ENCODE assay signal across 8 cellular contexts in the genomic region with DNA sequence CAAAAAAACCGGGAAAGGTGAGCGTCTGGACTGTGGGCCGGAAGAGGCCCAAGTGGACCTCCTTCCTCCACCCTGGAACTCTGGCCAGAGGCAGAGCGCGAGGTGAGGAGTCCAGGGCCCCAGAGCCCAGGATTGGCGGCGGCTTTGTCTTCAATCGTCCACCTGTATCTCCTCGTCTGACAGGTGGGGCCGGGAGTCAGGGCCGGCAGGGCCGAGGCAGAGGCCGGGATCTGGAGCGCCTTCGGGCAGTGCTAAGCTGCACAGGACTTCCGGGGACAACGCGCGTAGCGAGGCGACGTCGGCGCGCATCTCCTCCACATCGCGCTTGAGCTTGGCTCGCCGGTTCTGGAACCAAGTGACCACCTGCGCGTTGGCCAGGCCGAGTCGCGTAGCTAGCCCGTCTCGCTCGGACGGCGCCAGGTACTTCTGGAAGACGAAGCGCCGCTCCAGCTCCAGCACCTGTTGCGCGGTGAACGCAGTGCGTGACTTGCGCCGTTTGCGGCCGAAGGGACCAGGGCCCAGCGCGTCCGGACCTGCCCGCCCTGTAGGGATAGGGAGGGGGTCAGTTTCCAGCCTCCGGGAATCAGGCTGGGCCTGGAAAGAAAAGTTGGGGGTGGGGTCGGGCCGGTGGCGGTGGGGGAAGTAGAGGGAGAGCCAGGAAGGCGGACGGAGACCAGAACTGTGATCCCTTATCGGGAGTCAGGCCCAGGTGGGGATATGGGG. TPM values are rescaled to one million over a fixed set of nuclear protein-coding genes. Genes with fewer than 3 reads are reported as not detected.
DNase-seq lines count a peak whose midpoint lies in the region; FAIRE-seq and TF ChIP-seq lines count a peak whose summit lies in the region.

No MANE protein-coding gene starts in this region.

- no peak for FAIRE-seq in astrocyte (lab: Jason Lieb, UNC)
- no peak for FAIRE-seq in kidney (lab: Jason Lieb, UNC)
- no peak for FAIRE-seq in RCC 7860 (lab: Jason Lieb, UNC)

- TF ChIP-seq CTCF in astrocyte (IDR thresholded peaks at IDR 0.05; ENCODE audit: insufficient read depth, low read depth, low read length) (no peak), kidney (IDR thresholded peaks at IDR 0.05; ENCODE audit: borderline replicate concordance, extremely low read depth, insufficient read depth) (no peak)

- H3K27ac Mint-ChIP-seq in astrocyte (ENCODE audit: unreplicated experiment) = peak overlapping the region; percentile 66
- peak overlapping the region; percentile 77 for H3K27ac Mint-ChIP-seq in stimulated activated naive CD8-positive, alpha-beta T cell treated with anti-CD3 and anti-CD28 coated beads, Interleukin-15, Interleukin-2, amounts not matched to agents 100 ng/mL and 50 ng/mL, for 24 hours

- peak overlapping the region; percentile 81 for H3K4me3 Mint-ChIP-seq in astrocyte (ENCODE audit: unreplicated experiment)
- peak overlapping the region; percentile 80 for H3K4me3 Mint-ChIP-seq in stimulated activated naive CD8-positive, alpha-beta T cell treated with anti-CD3 and anti-CD28 coated beads, Interleukin-15, Interleukin-2, amounts not matched to agents 100 ng/mL and 50 ng/mL, for 24 hours

- H3K36me3 ChIP-seq in astrocyte (ENCODE audit: insufficient read depth, low read length) (no peaks in the 10 kb centered on the region), kidney (ENCODE audit: control insufficient read depth in 1 of 2, insufficient read depth in 2 of 2, low read length in 2 of 2) (peaks cover 3 to 5% of the 10 kb centered on the region in 2 donors)

- peaks cover 10% of the 10 kb centered on the region for H3K36me3 Mint-ChIP-seq in astrocyte (ENCODE audit: low read depth, unreplicated experiment)
- peaks cover 11% of the 10 kb centered on the region for H3K36me3 Mint-ChIP-seq in stimulated activated naive CD8-positive, alpha-beta T cell treated with anti-CD3 and anti-CD28 coated beads, Interleukin-15, Interleukin-2, amounts not matched to agents 100 ng/mL and 50 ng/mL, for 24 hours (ENCODE audit: low read depth)

- no peaks in the 10 kb centered on the region for H3K79me2 ChIP-seq in astrocyte (ENCODE audit: insufficient read depth, low read length)

- H3K9me3 ChIP-seq in astrocyte (ENCODE audit: insufficient read depth, low read depth, low read length) = no peaks in the 10 kb centered on the region
- no peaks in the 10 kb centered on the region for H3K9me3 ChIP-seq in kidney (ENCODE audit: control insufficient read depth in 1 of 2, low read length in 2 of 2)

- H3K27me3 Mint-ChIP-seq in astrocyte (ENCODE audit: low read depth, unreplicated experiment) = peaks cover 66% of the 10 kb centered on the region
- peaks cover 46% of the 10 kb centered on the region for H3K27me3 Mint-ChIP-seq in stimulated activated naive CD8-positive, alpha-beta T cell treated with anti-CD3 and anti-CD28 coated beads, Interleukin-15, Interleukin-2, amounts not matched to agents 100 ng/mL and 50 ng/mL, for 24 hours

- H2AFZ ChIP-seq in astrocyte (ENCODE audit: low read depth, low read length) = peak overlapping the region; percentile 53

- H3K27me3 ChIP-seq in astrocyte (ENCODE audit: insufficient read depth, low read length) = peaks cover 42% of the 10 kb centered on the region

- H3K4me1 ChIP-seq in astrocyte (ENCODE audit: insufficient read depth, low read length) = peaks cover 25% of the 10 kb centered on the region
- peaks cover 10 to 19% of the 10 kb centered on the region in 2 donors for H3K4me1 ChIP-seq in kidney (ENCODE audit: control insufficient read depth in 1 of 2, insufficient read depth in 1 of 2, low read depth in 1 of 2, low read length in 2 of 2)

- H3K4me1 Mint-ChIP-seq in astrocyte (ENCODE audit: low read depth, unreplicated experiment) = peaks cover 14% of the 10 kb centered on the region
- H3K4me1 Mint-ChIP-seq in stimulated activated naive CD8-positive, alpha-beta T cell treated with anti-CD3 and anti-CD28 coated beads, Interleukin-15, Interleukin-2, amounts not matched to agents 100 ng/mL and 50 ng/mL, for 24 hours (ENCODE audit: low read depth) = peaks cover 42% of the 10 kb centered on the region

- peak overlapping the region; percentile 36 for H3K4me3 ChIP-seq in astrocyte (ENCODE audit: insufficient read depth, low read depth, low read length)
- peak overlapping the region; percentile 35 to 38 for H3K4me3 ChIP-seq in kidney (ENCODE audit: low read length in 2 of 2)

- no peaks in the 10 kb centered on the region for H3K9me3 Mint-ChIP-seq in astrocyte (ENCODE audit: unreplicated experiment)
- no peaks in the 10 kb centered on the region for H3K9me3 Mint-ChIP-seq in stimulated activated naive CD8-positive, alpha-beta T cell treated with anti-CD3 and anti-CD28 coated beads, Interleukin-15, Interleukin-2, amounts not matched to agents 100 ng/mL and 50 ng/mL, for 24 hours

- intact Hi-C loops in kidney (cut with DNase I) = no loop called here

- DNase-seq in activated naive CD4-positive, alpha-beta T cell treated with Interleukin-2 at 50 U/mL for 16 hours = peak; percentile 24
- DNase-seq in activated naive CD4-positive, alpha-beta T cell treated with anti-CD3 and anti-CD28 coated beads, Interleukin-2, amount 50 U/mL, for 16 hours = no peak
- DNase-seq in astrocyte (ENCODE audit: low read depth) (no peak), kidney (peak; percentile 83), HUDEP-2 (lab: John Stamatoyannopoulos, UW; ENCODE audit: unreplicated experiment in 76 of 76) (no peak), RCC 7860 (ENCODE audit: low spot score) (no peak), NOMO-1 (lab: John Stamatoyannopoulos, UW; ENCODE audit: unreplicated experiment in 2 of 2) (no peak)

- peak overlapping the region; percentile 85 for H3K4me2 ChIP-seq in astrocyte (ENCODE audit: low read length)

- H3K9ac ChIP-seq in astrocyte (ENCODE audit: low read length) = no peak overlapping the region
- H3K9ac ChIP-seq in kidney (ENCODE audit: low read length in 2 of 2) = no peak overlapping the region

- no peaks in the 10 kb centered on the region for H4K20me1 ChIP-seq in astrocyte (ENCODE audit: insufficient read depth, low read length)

- no peak overlapping the region for H3K27ac ChIP-seq in astrocyte (ENCODE audit: low read depth, low read length)
- no peak overlapping the region for H3K27ac ChIP-seq in kidney (ENCODE audit: low read depth in 2 of 2, low read length in 2 of 2)

RNA-seq across cellular contexts. Expression of gene LBX2, which starts 1.5 kb away (rescaled TPM):
- total RNA-seq in astrocyte (0.89 and 1.0 TPM in 2 replicates), kidney (2.5 TPM)
- 1.5 TPM for polyA plus RNA-seq in kidney (ENCODE audit: insufficient read depth, low read depth, low replicate concordance)

RNA-seq across cellular contexts. Expression of gene PCGF1, which starts 9.6 kb away (rescaled TPM):
- total RNA-seq in astrocyte = 17.8 and 17.9 TPM in 2 replicates
- total RNA-seq in kidney = 20.7 TPM
- 20.1 TPM for polyA plus RNA-seq in kidney (ENCODE audit: insufficient read depth, low read depth, low replicate concordance)

RNA-seq across cellular contexts. Expression of gene TTC31, which starts 15.1 kb away (rescaled TPM):
- total RNA-seq in astrocyte = 12.0 and 14.1 TPM in 2 replicates
- total RNA-seq in kidney = 29.1 TPM
- polyA plus RNA-seq in kidney (ENCODE audit: insufficient read depth, low read depth, low replicate concordance) = 11.5 TPM

RNA-seq across cellular contexts. Expression of gene CCDC142, which starts 15.1 kb away (rescaled TPM):
- total RNA-seq in astrocyte = 10.6 and 11.2 TPM in 2 replicates
- 23.1 TPM for total RNA-seq in kidney
- 2.8 TPM for polyA plus RNA-seq in kidney (ENCODE audit: insufficient read depth, low read depth, low replicate concordance)

RNA-seq across cellular contexts. Expression of gene TLX2, which starts 16.3 kb away (rescaled TPM):
- not detected in 2 replicates for total RNA-seq in astrocyte
- total RNA-seq in kidney = not detected
- polyA plus RNA-seq in kidney (ENCODE audit: insufficient read depth, low read depth, low replicate concordance) = not detected

Comparison
In these comparisons a context has a peak if more than half of its experiments do, and no peak if none do; other contexts are left out.
1. DNase-seq: peak in activated naive CD4-positive, alpha-beta T cell treated with Interleukin-2 at 50 U/mL for 16 hours (single experiment) and kidney (single experiment); none in activated naive CD4-positive, alpha-beta T cell treated with anti-CD3 and anti-CD28 coated beads, Interleukin-2, amount 50 U/mL, for 16 hours (single experiment), astrocyte (single experiment), HUDEP-2 (0 of 76), RCC 7860 (single experiment) and NOMO-1 (0 of 2).